In genomic region chr1:36436820-36437219, GRCh38 we compare ENCODE assay signal across 1 cellular context.
TF ChIP-seq lines count a peak whose summit lies in the region.

No MANE protein-coding gene starts in this region.

TF ChIP-seq in HCT116, 20 proteins besides CTCF, POLR2A, EP300 and RAD21 (continued from another document):
- TF ChIP-seq CBX3 (IDR thresholded peaks at IDR 0.05; ENCODE audit: low read depth) (peak; percentile 97), FOSL1 (IDR thresholded peaks at IDR 0.05; ENCODE audit: low read depth) (peak; percentile 92), POLR2AphosphoS5 (IDR thresholded peaks at IDR 0.05; ENCODE audit: low read depth, low read length) (peak; percentile 58; the same call in 1 of the 2 replicates), SP1 (IDR thresholded peaks at IDR 0.05; ENCODE audit: low read depth) (peak; percentile 99), YY1 (IDR thresholded peaks at IDR 0.05; ENCODE audit: extremely low read depth, insufficient replicate concordance, low read depth, low read length) (peak; percentile 24), ATF3 (IDR thresholded peaks at IDR 0.05) (peak; percentile 79), SIN3A (IDR thresholded peaks at IDR 0.05; ENCODE audit: low read depth) (peak; percentile 88), SRF (IDR thresholded peaks at IDR 0.05; ENCODE audit: low read depth) (0 out of 2 replicates have a peak, but pooled peaks have one; percentile 41), ZBTB33 (IDR thresholded peaks at IDR 0.05; ENCODE audit: extremely low read depth, insufficient replicate concordance, low read length) (no peak)
- TF ChIP-seq, protein P1, sequence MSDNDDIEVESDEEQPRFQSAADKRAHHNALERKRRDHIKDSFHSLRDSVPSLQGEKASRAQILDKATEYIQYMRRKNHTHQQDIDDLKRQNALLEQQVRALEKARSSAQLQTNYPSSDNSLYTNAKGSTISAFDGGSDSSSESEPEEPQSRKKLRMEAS (IDR thresholded peaks at IDR 0.05): peak; percentile 60; the same call in 1 of the 2 replicates
TF ChIP-seq in HCT116: peak in this region for 11.
